11 cellular contexts compared by ENCODE assay signal in the genomic region with DNA sequence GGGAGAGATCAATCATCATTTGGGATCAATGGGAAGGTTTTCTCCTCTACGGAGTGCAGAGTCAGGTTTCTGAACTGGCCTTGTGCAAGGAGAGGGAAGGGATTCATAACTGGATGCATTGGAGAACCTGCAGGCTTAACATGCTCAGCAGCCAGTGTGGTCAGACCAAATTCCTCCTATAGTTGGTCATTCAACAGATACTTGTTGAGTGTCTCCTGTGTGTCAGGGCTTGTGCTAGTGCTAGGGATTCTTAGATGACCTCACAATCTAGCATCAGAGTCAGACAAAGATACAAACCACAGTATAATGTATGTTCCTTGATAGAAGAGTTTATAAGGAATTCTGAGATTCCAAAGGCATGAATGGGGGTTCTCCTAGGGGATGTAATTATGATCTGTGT. TPM values are rescaled to one million over a fixed set of nuclear protein-coding genes. Genes with fewer than 3 reads are reported as not detected.
DNase-seq lines count a peak whose midpoint lies in the region; ATAC-seq and TF ChIP-seq lines count a peak whose summit lies in the region.
"Had no signal": no experiment of that assay in that cellular context is flagged by ENCODE, and none has a peak within 500 bp of the region (broad histone marks: within the 10 kb centered on the region; RNA-seq: fewer than 3 reads in every experiment).

No MANE protein-coding gene starts in this region.

- intact Hi-C loops in ascending aorta (cut with DNase I), result no loop called here

- no peaks in the 10 kb centered on the region for H3K9me3 Mint-ChIP-seq in stimulated activated naive CD8-positive, alpha-beta T cell treated with anti-CD3 and anti-CD28 coated beads, Interleukin-15, Interleukin-2, amounts not matched to agents 100 ng/mL and 50 ng/mL, for 24 hours

- H3K4me1 ChIP-seq in foreskin keratinocyte (peaks cover 44% of the 10 kb centered on the region), ascending aorta (peaks cover 9 to 62% of the 10 kb centered on the region in 2 donors)

- H3K36me3 Mint-ChIP-seq in stimulated activated naive CD8-positive, alpha-beta T cell treated with anti-CD3 and anti-CD28 coated beads, Interleukin-15, Interleukin-2, amounts not matched to agents 100 ng/mL and 50 ng/mL, for 24 hours (ENCODE audit: low read depth), result peaks cover 14% of the 10 kb centered on the region
- peaks cover 7% of the 10 kb centered on the region for H3K36me3 Mint-ChIP-seq in T-helper 17 cell (ENCODE audit: low read depth)

- peak overlapping the region; percentile 12 for H3K27ac Mint-ChIP-seq in stimulated activated naive CD8-positive, alpha-beta T cell treated with anti-CD3 and anti-CD28 coated beads, Interleukin-15, Interleukin-2, amounts not matched to agents 100 ng/mL and 50 ng/mL, for 24 hours
- peak overlapping the region; percentile 76 for H3K27ac Mint-ChIP-seq in T-helper 17 cell

- H3K27me3 Mint-ChIP-seq in stimulated activated naive CD8-positive, alpha-beta T cell treated with anti-CD3 and anti-CD28 coated beads, Interleukin-15, Interleukin-2, amounts not matched to agents 100 ng/mL and 50 ng/mL, for 24 hours, result no peaks in the 10 kb centered on the region
- H3K27me3 Mint-ChIP-seq in T-helper 17 cell, result no peaks in the 10 kb centered on the region

- ATAC-seq in stimulated activated naive CD8-positive, alpha-beta T cell treated with anti-CD3 and anti-CD28 coated beads, Interleukin-15, Interleukin-2, amounts not matched to agents 100 U/mL and 50 U/mL, for 24 hours, result no peak
- ATAC-seq in T-helper 17 cell, result no peak
- peak; percentile 91 for ATAC-seq in foreskin keratinocyte
- no peak for ATAC-seq in GM18502 (IDR thresholded peaks at IDR 0.05; ENCODE audit: poor library complexity, unreplicated experiment)
- ATAC-seq: Right ventricle myocardium inferior had no signal

- no peak for DNase-seq in stimulated activated naive CD8-positive, alpha-beta T cell treated with anti-CD3 and anti-CD28 coated beads, Interleukin-15, Interleukin-2, amounts not matched to agents 100 U/mL and 50 U/mL, for 24 hours
- DNase-seq in T-helper 17 cell (no peak), foreskin keratinocyte (peak; percentile 94 to 97), ascending aorta (ENCODE audit: low spot score in 2 of 2) (no peak), NCI-H774 (lab: John Stamatoyannopoulos, UW) (no peak), NCI-H510A treated with DMSO at 0.1 percent for 48 hours (lab: John Stamatoyannopoulos, UW) (no peak)
- DNase-seq: NCI-H1436 treated with DMSO at 0.1 percent for 48 hours, pancreas had no signal

- H3K9me3 ChIP-seq in T-helper 17 cell (ENCODE audit: control insufficient read depth, low read length, poor library complexity, severe bottlenecking), result no peaks in the 10 kb centered on the region
- H3K9me3 ChIP-seq in ascending aorta, result no peaks in the 10 kb centered on the region
- H3K9me3 ChIP-seq: pancreas had no signal

- TF ChIP-seq CTCF in foreskin keratinocyte (conservative IDR thresholded peaks at IDR 0.05), result no peak
- TF ChIP-seq CTCF in ascending aorta (IDR thresholded peaks at IDR 0.05), result no peak

- H3K4me1 Mint-ChIP-seq in stimulated activated naive CD8-positive, alpha-beta T cell treated with anti-CD3 and anti-CD28 coated beads, Interleukin-15, Interleukin-2, amounts not matched to agents 100 ng/mL and 50 ng/mL, for 24 hours (ENCODE audit: low read depth), result peaks cover 89% of the 10 kb centered on the region
- H3K4me1 Mint-ChIP-seq in T-helper 17 cell, result peaks cover 71% of the 10 kb centered on the region

- H3K27me3 ChIP-seq in foreskin keratinocyte, result no peaks in the 10 kb centered on the region
- no peaks in the 10 kb centered on the region for H3K27me3 ChIP-seq in ascending aorta
- H3K27me3 ChIP-seq: pancreas had no signal

- H3K4me3 ChIP-seq in ascending aorta, result no peak overlapping the region
- H3K4me3 ChIP-seq: pancreas had no signal

- H3K4me3 Mint-ChIP-seq in stimulated activated naive CD8-positive, alpha-beta T cell treated with anti-CD3 and anti-CD28 coated beads, Interleukin-15, Interleukin-2, amounts not matched to agents 100 ng/mL and 50 ng/mL, for 24 hours, result no peak overlapping the region
- H3K4me3 Mint-ChIP-seq in T-helper 17 cell, result no peak overlapping the region

- H3K27ac ChIP-seq in foreskin keratinocyte, result peak overlapping the region; percentile 60
- H3K27ac ChIP-seq in ascending aorta, result no peak overlapping the region
- H3K27ac ChIP-seq: pancreas had no signal

- no peaks in the 10 kb centered on the region for H3K36me3 ChIP-seq in ascending aorta
- H3K36me3 ChIP-seq: pancreas had no signal

RNA-seq across cellular contexts. Expression of a gene that starts 23.9 kb away (rescaled TPM):
- total RNA-seq in T-helper 17 cell, result 100 to 1,000 TPM; 120 to 137 TPM
- 141 and 163 TPM in 2 replicates for total RNA-seq in foreskin keratinocyte
- 193 and 211 TPM in 2 replicates for polyA plus RNA-seq in foreskin keratinocyte
- 78.5 TPM for total RNA-seq in ascending aorta

Comparison
In these comparisons a context has a peak if more than half of its experiments do, and no peak if none do; other contexts are left out.
1. DNase-seq: peak in foreskin keratinocyte (2 of 2); none in stimulated activated naive CD8-positive, alpha-beta T cell treated with anti-CD3 and anti-CD28 coated beads, Interleukin-15, Interleukin-2, amounts not matched to agents 100 U/mL and 50 U/mL, for 24 hours (single experiment), T-helper 17 cell (0 of 3), ascending aorta (0 of 2), NCI-H774 (single experiment) and NCI-H510A treated with DMSO at 0.1 percent for 48 hours (single experiment).